11 cellular contexts compared by ENCODE assay signal in the genomic region with DNA sequence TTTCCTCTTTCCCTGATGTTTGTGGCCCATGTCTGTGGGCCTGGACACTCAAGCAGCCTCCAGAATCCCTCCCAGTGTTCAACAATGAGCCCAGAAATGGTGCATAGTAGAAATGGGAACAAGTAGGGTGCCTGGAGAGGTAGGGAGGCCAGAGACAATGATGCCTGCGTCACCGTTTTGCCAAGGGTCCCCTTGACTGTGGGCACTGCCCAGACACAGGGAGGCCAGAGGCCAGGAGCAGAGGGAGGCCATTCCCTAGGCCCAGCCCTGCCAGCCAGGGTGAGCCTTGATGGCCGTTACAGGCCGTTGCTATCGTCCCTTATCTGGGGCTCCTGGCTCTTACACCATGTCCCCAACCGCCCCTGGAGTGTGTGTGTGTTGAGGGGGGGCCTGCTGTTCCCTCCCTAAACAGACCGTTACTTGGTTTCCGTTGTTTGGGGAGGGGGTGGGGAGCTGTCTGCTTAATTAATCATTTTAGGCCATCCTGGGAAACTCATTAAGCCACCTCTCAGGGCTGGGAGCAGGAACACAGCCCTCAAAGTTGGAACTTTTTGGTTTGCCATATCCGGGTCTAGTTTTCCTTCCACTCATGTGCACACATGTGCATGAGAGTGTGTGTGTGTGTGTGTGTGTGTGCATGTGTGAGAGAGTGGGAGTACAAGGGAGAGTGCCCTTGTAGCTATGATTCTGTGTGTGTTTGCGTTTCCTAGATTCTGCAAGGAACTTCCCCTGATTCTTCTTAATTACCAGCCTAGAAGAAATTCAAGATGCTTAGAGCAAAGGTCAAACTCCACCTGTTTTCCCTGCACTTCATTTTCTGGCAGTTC.
DNase-seq lines count a peak whose midpoint lies in the region; ATAC-seq and TF ChIP-seq lines count a peak whose summit lies in the region.
"Had no signal": no experiment of that assay in that cellular context is flagged by ENCODE, and none has a peak within 500 bp of the region (broad histone marks: within the 10 kb centered on the region; RNA-seq: fewer than 3 reads in every experiment).

No MANE protein-coding gene starts in this region.

- peaks cover 0 to 85% (median 29%) of the 10 kb centered on the region in 4 donors for H3K4me1 ChIP-seq in Peyer's patch

- H3K27me3 Mint-ChIP-seq in CD14-positive monocyte (ENCODE audit: low read depth in 3 of 3): peaks cover 0 to 4% (median 1%) of the 10 kb centered on the region in 3 donors

- in situ Hi-C loops in G401 (cut with HindIII; ENCODE audit: low sequenced_read_pairs): no loop called here

- no peak for TF ChIP-seq POLR2A in Peyer's patch (IDR thresholded peaks at IDR 0.05)

- no peak for TF ChIP-seq CTCF in Peyer's patch (IDR thresholded peaks at IDR 0.05)
- no peak for TF ChIP-seq CTCF in CD14-positive monocyte (IDR thresholded peaks at IDR 0.05)

- ATAC-seq in left cardiac atrium: peak in 1 of 2 donors; percentile 10
- ATAC-seq in HG03280 (IDR thresholded peaks at IDR 0.05; ENCODE audit: unreplicated experiment): no peak
- ATAC-seq in HG03565 (IDR thresholded peaks at IDR 0.05; ENCODE audit: unreplicated experiment): no peak

- no peaks in the 10 kb centered on the region for H3K36me3 ChIP-seq in Peyer's patch

- intact Hi-C loops in left cardiac atrium (cut with DNase I): loop anchor here (5.0 to 10.0 kb wide), 3 partner anchors 50 to 100 kb away; no protein-coding TSS in a partner anchor
- intact Hi-C loops in CD14-positive monocyte (cut with micrococcal nuclease): no loop called here

- H3K9me3 ChIP-seq in Peyer's patch: no peaks in the 10 kb centered on the region

- DNase-seq in G401 (ENCODE audit: low spot score): peak; percentile 71
- no peak for DNase-seq in Peyer's patch
- peak; percentile 60 for DNase-seq in left cardiac atrium
- peak; percentile 92 for DNase-seq in pulmonary artery endothelial cell (ENCODE audit: low read depth, low spot score)
- no peak for DNase-seq in amniotic stem cell (lab: John Stamatoyannopoulos, UW)
- DNase-seq in CD14-positive monocyte (ENCODE audit: low spot score): no peak
- DNase-seq: naive B cell, NCI-H2029 treated with DMSO at 0.1 percent for 48 hours had no signal

- H3K27ac ChIP-seq in Peyer's patch: peak overlapping the region; percentile 69 to 88 (median 79)
- H3K27ac ChIP-seq: epithelial cell of prostate had no signal

- peaks cover 27% of the 10 kb centered on the region for H3K4me1 Mint-ChIP-seq in CD14-positive monocyte

- no peak overlapping the region for H3K4me3 Mint-ChIP-seq in CD14-positive monocyte
- H3K4me3 Mint-ChIP-seq: naive B cell had no signal

- H3K27me3 ChIP-seq in Peyer's patch: no peaks in the 10 kb centered on the region

- no peaks in the 10 kb centered on the region for H3K36me3 Mint-ChIP-seq in CD14-positive monocyte
- H3K36me3 Mint-ChIP-seq: naive B cell had no signal

- no peak overlapping the region for H3K4me3 ChIP-seq in Peyer's patch

- H3K27ac Mint-ChIP-seq in CD14-positive monocyte: no peak overlapping the region
- H3K27ac Mint-ChIP-seq: naive B cell had no signal

- no peaks in the 10 kb centered on the region for H3K9me3 Mint-ChIP-seq in CD14-positive monocyte
- H3K9me3 Mint-ChIP-seq: naive B cell had no signal

Comparison
In these comparisons a context has a peak if more than half of its experiments do, and no peak if none do; other contexts are left out.
1. DNase-seq: peak in G401 (single experiment), left cardiac atrium (single experiment) and pulmonary artery endothelial cell (single experiment); none in Peyer's patch (0 of 3), amniotic stem cell (single experiment) and CD14-positive monocyte (single experiment).
2. intact Hi-C loops: an anchor here in left cardiac atrium (5.0 to 10.0 kb wide); none called in CD14-positive monocyte.